10 cellular contexts compared by ENCODE assay signal in the genomic region with DNA sequence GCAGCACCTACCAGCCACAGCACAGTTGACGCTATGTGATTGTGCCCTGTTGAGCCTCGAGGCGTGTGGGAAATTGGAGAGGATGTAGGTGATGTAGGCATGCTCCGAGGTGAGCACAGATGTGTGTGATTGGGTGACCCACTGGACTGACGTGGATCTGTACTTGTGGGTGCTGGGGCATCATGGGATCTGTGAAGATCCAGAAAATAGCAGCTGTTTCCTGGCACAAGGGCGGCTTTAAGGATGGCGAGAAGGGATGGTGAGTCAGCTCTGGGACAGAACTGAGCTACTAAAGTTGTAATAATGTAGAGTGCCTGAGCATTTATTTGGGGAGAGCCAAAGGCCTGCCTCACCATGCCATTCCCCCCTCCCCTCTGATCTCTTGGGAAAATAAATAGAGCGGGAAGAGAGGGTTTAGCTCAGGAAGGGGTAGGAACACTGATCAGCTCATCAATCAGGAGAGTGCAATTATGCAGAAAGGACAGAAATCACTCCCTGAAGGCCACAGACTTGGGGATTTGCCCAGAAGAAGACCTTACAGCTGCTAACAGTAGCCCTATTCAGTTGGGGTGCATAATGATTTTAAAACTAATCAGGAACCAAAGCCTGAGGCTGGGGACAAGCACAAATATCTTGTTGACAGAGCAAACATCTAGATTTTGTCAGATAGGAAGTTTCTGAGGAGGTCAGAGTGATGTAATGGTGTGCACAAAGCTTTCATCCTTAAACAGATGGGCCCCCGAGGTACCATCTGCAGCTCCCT. TPM values are rescaled to one million over a fixed set of nuclear protein-coding genes. Genes with fewer than 3 reads are reported as not detected.
DNase-seq lines count a peak whose midpoint lies in the region; ATAC-seq, FAIRE-seq and TF ChIP-seq lines count a peak whose summit lies in the region.
"Had no signal": no experiment of that assay in that cellular context is flagged by ENCODE, and none has a peak within 500 bp of the region (broad histone marks: within the 10 kb centered on the region; RNA-seq: fewer than 3 reads in every experiment).

No MANE protein-coding gene starts in this region.

- no peak overlapping the region for H2AFZ ChIP-seq in HepG2 (ENCODE audit: low read length)
- no peak overlapping the region for H2AFZ ChIP-seq in Karpas-422 (ENCODE audit: low read length)

- peak in 1 of 2 experiments; percentile 78; a peak in 2 of 4 replicates for TF ChIP-seq EP300 in HepG2 (IDR thresholded peaks at IDR 0.05; ENCODE audit: low read depth in 2 of 2, low read length in 2 of 2)
- TF ChIP-seq EP300 in HepG2 (CRISPR knock-in tag; IDR thresholded peaks at IDR 0.05; ENCODE audit: borderline replicate concordance), result no peak

- peaks cover 78% of the 10 kb centered on the region for H3K4me1 ChIP-seq in HepG2 (ENCODE audit: insufficient read depth, low read length)
- H3K4me1 ChIP-seq in upper lobe of right lung, result peaks cover 39% of the 10 kb centered on the region
- H3K4me1 ChIP-seq in CD8-positive, alpha-beta T cell (ENCODE audit: insufficient read depth, low read length), result no peaks in the 10 kb centered on the region
- H3K4me1 ChIP-seq in Karpas-422 (ENCODE audit: low read length), result no peaks in the 10 kb centered on the region

- WGBS in HepG2 (ENCODE audit: low lambda C conversion rate), result 28% methylated on average over 9 of the region's 9 CpGs

- H3K79me2 ChIP-seq in HepG2 (ENCODE audit: insufficient read depth, low read length) (no peaks in the 10 kb centered on the region), Karpas-422 (ENCODE audit: low read length) (no peaks in the 10 kb centered on the region)

- H3K9me3 ChIP-seq in HepG2 (ENCODE audit: low read length), result no peaks in the 10 kb centered on the region
- no peaks in the 10 kb centered on the region for H3K9me3 ChIP-seq in upper lobe of right lung
- H3K9me3 ChIP-seq in CD8-positive, alpha-beta T cell (ENCODE audit: low read length), result no peaks in the 10 kb centered on the region
- no peaks in the 10 kb centered on the region for H3K9me3 ChIP-seq in Karpas-422 (ENCODE audit: low read length)

- ATAC-seq in HepG2 (peak; percentile 47), upper lobe of right lung (no peak)
- ATAC-seq in CD8-positive, alpha-beta T cell, result no peak
- ATAC-seq: activated T-cell treated with anti-CD3 and anti-CD28 coated beads, Interleukin-2, amount 50 U/mL, for 72 hours had no signal

- no peaks in the 10 kb centered on the region for H3K27me3 Mint-ChIP-seq in CD8-positive, alpha-beta T cell (ENCODE audit: low read depth)

- H3K36me3 ChIP-seq in HepG2 (replicated peaks in 1 of 2; ENCODE audit: control insufficient read depth in 1 of 2, insufficient read depth in 2 of 2, low read length in 2 of 2), result no peaks in the 10 kb centered on the region
- peaks cover 14% of the 10 kb centered on the region for H3K36me3 ChIP-seq in upper lobe of right lung
- H3K36me3 ChIP-seq in CD8-positive, alpha-beta T cell (ENCODE audit: insufficient read depth, low read length), result no peaks in the 10 kb centered on the region
- H3K36me3 ChIP-seq in Karpas-422 (ENCODE audit: insufficient read depth, low read length), result no peaks in the 10 kb centered on the region

- H3K27ac Mint-ChIP-seq in CD8-positive, alpha-beta T cell, result no peak overlapping the region
- H3K27ac Mint-ChIP-seq: activated T-cell treated with anti-CD3 and anti-CD28 coated beads, Interleukin-2, amount 50 U/mL, for 72 hours had no signal

- H4K20me1 ChIP-seq in HepG2 (ENCODE audit: insufficient read depth, low read length), result no peaks in the 10 kb centered on the region
- no peaks in the 10 kb centered on the region for H4K20me1 ChIP-seq in Karpas-422 (ENCODE audit: insufficient read depth, low read depth, low read length)

- CTCF ChIA-PET in HepG2 (lab: Yijun Ruan, JAX; ENCODE audit: low intra/inter-chr PET ratio, low total read pairs), result no interaction called here
- CTCF ChIA-PET in CD8-positive, alpha-beta T cell (lab: Charles Lee), result interaction anchor here (0.6 to 1.1 kb wide), 2 partner anchors 14 to 1508 kb away, joined by 3 read pairs; no protein-coding TSS in a partner anchor

- no peak overlapping the region for H3K4me3 Mint-ChIP-seq in CD8-positive, alpha-beta T cell
- H3K4me3 Mint-ChIP-seq: activated T-cell treated with anti-CD3 and anti-CD28 coated beads, Interleukin-2, amount 50 U/mL, for 72 hours had no signal

- FAIRE-seq in HepG2 (lab: Jason Lieb, UNC), result peak; percentile 84
- FAIRE-seq: A204.1 had no signal

- no TSS peak for BruUV-seq in HepG2 (replicated peaks; lab: Mats Ljungman, UMichigan)

- intact Hi-C loops in HepG2 (cut with micrococcal nuclease; ENCODE audit: unreplicated experiment) (loop anchor here (5.0 kb wide), 1 partner anchor 119 kb away; no protein-coding TSS in a partner anchor), upper lobe of right lung (cut with DNase I) (no loop called here)
- intact Hi-C loops in CD8-positive, alpha-beta T cell (cut with DNase I, micrococcal nuclease), result no loop called here

- peak; percentile 33 to 56 for DNase-seq in NCI-H2081 (lab: John Stamatoyannopoulos, UW)
- no peak for DNase-seq in NCI-H2081 treated with DMSO at 0.1 percent for 48 hours (lab: John Stamatoyannopoulos, UW)
- DNase-seq in HepG2 (ENCODE audit: low spot score), result peak; percentile 86
- no peak for DNase-seq in upper lobe of right lung
- DNase-seq in CD8-positive, alpha-beta T cell, result no peak
- no peak for DNase-seq in G401 (ENCODE audit: low spot score)
- no peak for DNase-seq in Karpas-422
- DNase-seq: activated T-cell treated with anti-CD3 and anti-CD28 coated beads, Interleukin-2, amount 50 U/mL, for 72 hours had no signal

- H3K4me2 ChIP-seq in HepG2 (ENCODE audit: low read depth, low read length), result peak overlapping the region; percentile 37
- H3K4me2 ChIP-seq in Karpas-422 (ENCODE audit: low read depth, low read length, poor library complexity, severe bottlenecking), result no peak overlapping the region

- H3K36me3 Mint-ChIP-seq in CD8-positive, alpha-beta T cell, result no peaks in the 10 kb centered on the region

- peaks cover 7% of the 10 kb centered on the region for H3K4me1 Mint-ChIP-seq in CD8-positive, alpha-beta T cell (ENCODE audit: low read depth)

- peak overlapping the region; percentile 74 for H3K27ac ChIP-seq in angular gyrus (ENCODE audit: low read depth, low read length)
- no peak overlapping the region for H3K27ac ChIP-seq in HepG2 (ENCODE audit: extremely low read length, insufficient read depth, low read length)
- peak overlapping the region; percentile 3 for H3K27ac ChIP-seq in upper lobe of right lung
- no peak overlapping the region for H3K27ac ChIP-seq in CD8-positive, alpha-beta T cell (ENCODE audit: low read depth, low read length)
- H3K27ac ChIP-seq in Karpas-422 (ENCODE audit: low read length), result no peak overlapping the region

- POLR2A ChIA-PET in HepG2 (lab: Yijun Ruan, JAX), result interaction anchor here (1.1 to 1.4 kb wide), 4 partner anchors 9 to 36 kb away, joined by 3 to 7 read pairs (median 3); a partner anchor contains a TSS
- POLR2A ChIA-PET in CD8-positive, alpha-beta T cell (lab: Charles Lee), result interaction anchor here (0.7 kb wide), 1 partner anchor 11 kb away, joined by 3 read pairs; no protein-coding TSS in a partner anchor

- TF ChIP-seq RAD21 in HepG2 (CRISPR knock-in tag; IDR thresholded peaks at IDR 0.05), result no peak

- no peak overlapping the region for H3K4me3 ChIP-seq in HepG2 (replicated peaks in 1 of 3; ENCODE audit: insufficient read depth in 1 of 3, low read depth in 2 of 3, low read length in 3 of 3)
- H3K4me3 ChIP-seq in upper lobe of right lung, result no peak overlapping the region
- no peak overlapping the region for H3K4me3 ChIP-seq in CD8-positive, alpha-beta T cell (ENCODE audit: low read depth, low read length)
- H3K4me3 ChIP-seq in Karpas-422 (ENCODE audit: low read length), result no peak overlapping the region

- in situ Hi-C loops in HepG2 (cut with HindIII; ENCODE audit: extremely low pct_ligation_motif_present, low pct_unique_long_range_greater_than_20kb), result no loop called here
- in situ Hi-C loops in G401 (cut with HindIII; ENCODE audit: low sequenced_read_pairs), result no loop called here

- H3K9ac ChIP-seq in HepG2 (ENCODE audit: insufficient read depth, low read depth, low read length) (no peak overlapping the region), Karpas-422 (ENCODE audit: low read length) (no peak overlapping the region)

- H3K9me2 ChIP-seq in Karpas-422 (replicated peaks; ENCODE audit: insufficient read depth, low read length), result no peaks in the 10 kb centered on the region

- no peaks in the 10 kb centered on the region for H3K27me3 ChIP-seq in HepG2 (ENCODE audit: control insufficient read depth in 1 of 2, insufficient read depth in 2 of 2, low read length in 2 of 2)
- H3K27me3 ChIP-seq in upper lobe of right lung, result no peaks in the 10 kb centered on the region
- no peaks in the 10 kb centered on the region for H3K27me3 ChIP-seq in CD8-positive, alpha-beta T cell (ENCODE audit: insufficient read depth, low read length)
- no peaks in the 10 kb centered on the region for H3K27me3 ChIP-seq in Karpas-422 (ENCODE audit: low read length)

- H3K9me3 Mint-ChIP-seq in CD8-positive, alpha-beta T cell, result no peaks in the 10 kb centered on the region
- H3K9me3 Mint-ChIP-seq: activated T-cell treated with anti-CD3 and anti-CD28 coated beads, Interleukin-2, amount 50 U/mL, for 72 hours had no signal

- TF ChIP-seq POLR2A in HepG2 (IDR thresholded peaks at IDR 0.05; ENCODE audit: insufficient read depth in 1 of 2, low read depth in 2 of 2, low read length in 2 of 2), result no peak

- no peak for TF ChIP-seq CTCF in HepG2 (CRISPR knock-in tag; IDR thresholded peaks at IDR 0.05)
- TF ChIP-seq CTCF in upper lobe of right lung (IDR thresholded peaks at IDR 0.05), result no peak
- no peak for TF ChIP-seq CTCF in CD8-positive, alpha-beta T cell (IDR thresholded peaks at IDR 0.05)

RNA-seq across cellular contexts. Expression of a gene that starts 30.2 kb away (rescaled TPM):
- total RNA-seq in HepG2 (2016; rRNA removed; fragmentation: Illumina TruSeq; extraction: Trizol) (2.3 and 2.8 TPM in 2 replicates), upper lobe of right lung (60.4 TPM)
- total RNA-seq in HepG2 (2016; cell fraction: cytosol; rRNA removed; fragmentation: Illumina TruSeq; extraction: Trizol; ENCODE audit: low read depth), result 1.5 and 2.2 TPM in 2 replicates
- 2.5 TPM in 2 replicates for total RNA-seq in HepG2 (2016; cell fraction: insoluble cytoplasmic fraction; rRNA removed; fragmentation: Illumina TruSeq; extraction: Trizol)
- total RNA-seq in HepG2 (2016; cell fraction: membrane; rRNA removed; fragmentation: Illumina TruSeq; extraction: Trizol), result 1.1 and 1.3 TPM in 2 replicates
- total RNA-seq in HepG2 (2016; cell fraction: nucleus; rRNA removed; fragmentation: Illumina TruSeq; extraction: Trizol), result 7.3 and 8.6 TPM in 2 replicates
- 4.2 and 5.6 TPM in 2 replicates for polyA plus RNA-seq in HepG2 (2011; rRNA removed)
- polyA plus RNA-seq in HepG2 (2011; cell fraction: cytosol; rRNA removed), result 1.6 and 2.3 TPM in 2 replicates
- 17.5 and 28.5 TPM in 2 replicates for polyA plus RNA-seq in HepG2 (2011; cell fraction: nucleus; rRNA removed)
- 0.95 and 1.7 TPM in 2 replicates for polyA plus RNA-seq in HepG2 (2012)
- 0.06 and 0.11 TPM in 2 replicates for polyA plus RNA-seq in HepG2 (2016; cell fraction: cytosol; fragmentation: Illumina TruSeq; extraction: Trizol; ENCODE audit: low read depth)
- 3.1 and 3.3 TPM in 2 replicates for polyA plus RNA-seq in HepG2 (2016; cell fraction: insoluble cytoplasmic fraction; fragmentation: Illumina TruSeq; extraction: Trizol; ENCODE audit: low read depth)
- 0.24 and 0.40 TPM in 2 replicates for polyA plus RNA-seq in HepG2 (2016; cell fraction: membrane; fragmentation: Illumina TruSeq; extraction: Trizol; ENCODE audit: low read depth)
- polyA plus RNA-seq in HepG2 (2016; cell fraction: nucleus; fragmentation: Illumina TruSeq; extraction: Trizol; ENCODE audit: insufficient read depth, low read depth), result 14.6 and 15.1 TPM in 2 replicates
- 10.9 and 62.1 TPM in 2 replicates for polyA minus RNA-seq in HepG2 (2011; rRNA and poly(A)+ RNA removed; ENCODE audit: low replicate concordance)
- 2.8 and 3.8 TPM in 2 replicates for polyA minus RNA-seq in HepG2 (2011; cell fraction: cytosol; rRNA and poly(A)+ RNA removed)
- polyA minus RNA-seq in HepG2 (2011; cell fraction: nucleus; rRNA and poly(A)+ RNA removed), result 21.4 and 24.6 TPM in 2 replicates
- total RNA-seq in CD8-positive, alpha-beta T cell, result under 1 TPM; 0.19 to 0.24 TPM
- 1.8 and 2.8 TPM in 2 replicates for total RNA-seq in G401 (2014; rRNA removed; shearing (Covaris generic))
- total RNA-seq in Karpas-422 (2014; rRNA removed; shearing (Covaris generic); ENCODE audit: low replicate concordance), result not detected in 2 replicates

Comparison
In these comparisons a context has a peak if more than half of its experiments do, and no peak if none do; other contexts are left out.
1. DNase-seq: peak in NCI-H2081 (2 of 2) and HepG2 (single experiment); none in NCI-H2081 treated with DMSO at 0.1 percent for 48 hours (single experiment), upper lobe of right lung (single experiment), CD8-positive, alpha-beta T cell (0 of 7), G401 (single experiment) and Karpas-422 (single experiment).
2. H3K27ac ChIP-seq: peak in angular gyrus (single experiment) and upper lobe of right lung (single experiment); none in HepG2 (single experiment), CD8-positive, alpha-beta T cell (single experiment) and Karpas-422 (single experiment).